8 cellular contexts compared by ENCODE assay signal in the genomic region with DNA sequence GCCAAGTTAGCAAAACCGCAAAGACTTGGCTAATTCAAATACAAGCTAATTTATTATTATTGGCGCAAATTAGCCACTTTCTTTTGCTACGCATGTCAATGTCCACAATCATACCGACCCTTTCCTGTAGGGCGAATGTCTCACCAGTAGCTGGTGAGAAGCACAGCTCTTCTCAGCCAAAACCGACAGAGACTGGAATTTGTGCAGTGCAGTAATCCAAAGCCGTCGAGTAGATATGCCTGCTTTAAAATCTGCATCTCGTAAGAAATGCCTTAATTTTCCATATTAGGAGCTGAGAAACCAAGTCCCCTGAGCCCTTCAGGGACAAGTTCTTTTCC. TPM values are rescaled to one million over a fixed set of nuclear protein-coding genes. Genes with fewer than 3 reads are reported as not detected.
A peak's percentile ranks its signal among the peaks of the same experiment; 100 is the strongest.
DNase-seq lines count a peak whose midpoint lies in the region; ATAC-seq and TF ChIP-seq lines count a peak whose summit lies in the region.

No MANE protein-coding gene starts in this region.

- peak; percentile 15 for TF ChIP-seq CTCF in AG04449 (IDR thresholded peaks at IDR 0.05; ENCODE audit: insufficient read depth, low read length, missing control alignments)
- TF ChIP-seq CTCF in GM12875 (IDR thresholded peaks at IDR 0.05; ENCODE audit: borderline replicate concordance, insufficient read depth, low read depth, low read length): peak; percentile 27; the same call in 1 of the 2 replicates
- peak; percentile 7 for TF ChIP-seq CTCF in neural progenitor cell (IDR thresholded peaks at IDR 0.05)

- no peak overlapping the region for H3K27ac ChIP-seq in neural progenitor cell

- ATAC-seq in HG03159 (IDR thresholded peaks at IDR 0.05; ENCODE audit: unreplicated experiment) (peak; percentile 39), esophagus mucosa (peak; percentile 44)

- no peaks in the 10 kb centered on the region for H3K36me3 Mint-ChIP-seq in neural progenitor cell

- peak overlapping the region; percentile 76 for H3K27ac Mint-ChIP-seq in neural progenitor cell

- peak overlapping the region; percentile 98 for H3K4me3 Mint-ChIP-seq in neural progenitor cell

- peaks cover 26% of the 10 kb centered on the region for H3F3A ChIP-seq in neural progenitor cell (ENCODE audit: low read depth)

- peaks cover 11% of the 10 kb centered on the region for H3K4me1 Mint-ChIP-seq in neural progenitor cell

- peak overlapping the region; percentile 15 for H2AFZ ChIP-seq in neural progenitor cell (replicated peaks)

- no peaks in the 10 kb centered on the region for H3K9me3 Mint-ChIP-seq in neural progenitor cell

- no peaks in the 10 kb centered on the region for H3K27me3 Mint-ChIP-seq in neural progenitor cell (ENCODE audit: insufficient read depth, low read depth)

- no peaks in the 10 kb centered on the region for H3K36me3 ChIP-seq in neural progenitor cell

- POLR2A ChIA-PET in AG04449 (lab: Yijun Ruan, JAX): interaction anchor here (0.7 to 3.2 kb wide), 11 partner anchors 9 to 1622 kb away, joined by 3 to 44 read pairs (median 4); a partner anchor contains a TSS

- peak overlapping the region; percentile 73 for H3K4me2 ChIP-seq in neural progenitor cell

- no peaks in the 10 kb centered on the region for H3K9me3 ChIP-seq in neural progenitor cell (ENCODE audit: low read depth)

- H3K4me1 ChIP-seq in neural progenitor cell: peaks cover 5% of the 10 kb centered on the region

- H3K79me2 ChIP-seq in neural progenitor cell (ENCODE audit: low read depth): peaks cover 37% of the 10 kb centered on the region

- no peak overlapping the region for H3K9ac ChIP-seq in neural progenitor cell

- H3K27me3 ChIP-seq in neural progenitor cell: peaks cover 4% of the 10 kb centered on the region

- DNase-seq in AG04449 (ENCODE audit: low read depth, low spot score): peak; percentile 58
- peak; percentile 12 for DNase-seq in T follicular helper cell (ENCODE audit: low read depth)
- no peak for DNase-seq in neural progenitor cell (ENCODE audit: low spot score)
- no peak for DNase-seq in NCI-H2171 (lab: John Stamatoyannopoulos, UW)
- no peak for DNase-seq in activated effector memory CD4-positive, alpha-beta T cell treated with Interleukin-2 at 50 U/mL for 16 hours

- CTCF ChIA-PET in AG04449 (lab: Yijun Ruan, JAX): interaction anchor here (0.8 to 3.3 kb wide), 17 partner anchors 9 to 759 kb away, joined by 3 to 17 read pairs (median 6); a partner anchor contains a TSS

- H3K4me3 ChIP-seq in AG04449 (ENCODE audit: low read depth, low read length) (peak overlapping the region; percentile 82), GM12875 (ENCODE audit: low read depth, low read length) (peak overlapping the region; percentile 99), neural progenitor cell (peak overlapping the region; percentile 80)

- H4K20me1 ChIP-seq in neural progenitor cell (ENCODE audit: low read depth): no peaks in the 10 kb centered on the region

RNA-seq across cellular contexts. Expression of a gene that starts 0.6 kb away (rescaled TPM):
- 10.2 TPM for total RNA-seq in esophagus mucosa
- total RNA-seq in neural progenitor cell (ENCODE audit: low replicate concordance): 15.4 and 25.0 TPM in 2 replicates

RNA-seq across cellular contexts. Expression of a gene that starts 21.0 kb away (rescaled TPM):
- 79.3 TPM for total RNA-seq in esophagus mucosa
- total RNA-seq in neural progenitor cell (ENCODE audit: low replicate concordance): 150 and 153 TPM in 2 replicates

Comparison
In these comparisons a context has a peak if more than half of its experiments do, and no peak if none do; other contexts are left out.
1. DNase-seq: peak in AG04449 (single experiment) and T follicular helper cell (single experiment); none in neural progenitor cell (single experiment), NCI-H2171 (single experiment) and activated effector memory CD4-positive, alpha-beta T cell treated with Interleukin-2 at 50 U/mL for 16 hours (single experiment).
2. Peak in every context shown above with its lines, with median percentiles within 50 percentile points of each other: H3K4me3 ChIP-seq and CTCF ChIP-seq.